Comparison of ENCODE assay signal across 14 cellular contexts in the genomic region with DNA sequence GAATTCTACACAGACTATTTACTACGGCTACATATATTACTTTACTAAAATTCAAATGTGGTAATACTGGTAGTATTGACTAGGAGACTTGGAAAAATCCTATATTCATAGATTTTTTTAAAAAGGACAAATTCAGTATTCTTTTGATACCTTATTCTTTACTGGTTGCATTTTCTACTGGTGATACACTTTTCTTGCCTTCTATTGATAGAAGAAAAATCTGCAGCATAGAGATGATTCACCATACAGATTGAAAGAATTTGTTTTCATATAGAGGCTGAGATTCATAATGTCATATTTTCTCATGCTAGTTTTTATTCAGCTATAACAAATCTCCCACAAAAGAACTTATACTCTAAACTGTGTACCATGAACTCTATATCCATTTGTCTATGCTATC.
"Had no signal": no experiment of that assay in that cellular context is flagged by ENCODE, and none has a peak within 500 bp of the region (broad histone marks: within the 10 kb centered on the region; RNA-seq: fewer than 3 reads in every experiment).

No MANE protein-coding gene starts in this region.

- H3K36me3 ChIP-seq: uterus had no signal

- DNase-seq: activated CD4-positive, alpha-beta memory T cell treated with anti-CD3 and anti-CD28 coated beads, Interleukin-2, amount 10 ng/mL, durations not matched to agents 7 days and 5 days; activated CD4-positive, alpha-beta T cell treated with anti-CD3 and anti-CD28 coated beads for 1 hour; activated gamma-delta T cell; activated T-cell treated with anti-CD3 and anti-CD28 coated beads, Interleukin-2, amount 50 U/mL, for 48 hours; anterior cingulate cortex; cortex of kidney; effector CD8-positive, alpha-beta T cell; left cardiac atrium; naive thymus-derived CD4-positive, alpha-beta T cell; tibial artery; uterus had no signal

- H3K27me3 ChIP-seq: right atrium auricular region, tibial artery, uterus had no signal

- H3K27ac ChIP-seq: right atrium auricular region, tibial artery, uterus had no signal

- H3K4me3 ChIP-seq: lung, right atrium auricular region, tibial artery, uterus had no signal

- H3K4me1 ChIP-seq: right atrium auricular region, tibial artery, uterus had no signal

- H3K9me3 ChIP-seq: right atrium auricular region, tibial artery, uterus had no signal

- ATAC-seq: left cardiac atrium; naive thymus-derived CD4-positive, alpha-beta T cell; stimulated activated effector memory CD8-positive, alpha-beta T cell treated with anti-CD3 and anti-CD28 coated beads, Interleukin-12 subunit alpha, Interleukin-12 subunit beta, amount 100 ng/mL, for 72 hours had no signal
